1 cellular context compared by ENCODE assay signal in genomic region chr18:23194150-23194968, GRCh38.
TF ChIP-seq lines count a peak whose summit lies in the region.

No MANE protein-coding gene starts in this region.

TF ChIP-seq in WTC11, 78 proteins besides CTCF, POLR2A, EP300 and RAD21 (continued from another document):
- TF ChIP-seq E2F1 (CRISPR knock-in tag; IDR thresholded peaks at IDR 0.05), result no peak
- no peak for TF ChIP-seq HMGXB4 (CRISPR knock-in tag; IDR thresholded peaks at IDR 0.05)
- TF ChIP-seq, protein P1, sequence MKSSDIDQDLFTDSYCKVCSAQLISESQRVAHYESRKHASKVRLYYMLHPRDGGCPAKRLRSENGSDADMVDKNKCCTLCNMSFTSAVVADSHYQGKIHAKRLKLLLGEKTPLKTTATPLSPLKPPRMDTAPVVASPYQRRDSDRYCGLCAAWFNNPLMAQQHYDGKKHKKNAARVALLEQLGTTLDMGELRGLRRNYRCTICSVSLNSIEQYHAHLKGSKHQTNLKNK (CRISPR knock-in tag; IDR thresholded peaks at IDR 0.05), result no peak
- TF ChIP-seq GRHL2 (CRISPR knock-in tag; IDR thresholded peaks at IDR 0.05; ENCODE audit: insufficient replicate concordance, severe bottlenecking), result no peak
- no peak for TF ChIP-seq ZNF263 (CRISPR knock-in tag; IDR thresholded peaks at IDR 0.05; ENCODE audit: low read depth)
- TF ChIP-seq, protein P2, sequence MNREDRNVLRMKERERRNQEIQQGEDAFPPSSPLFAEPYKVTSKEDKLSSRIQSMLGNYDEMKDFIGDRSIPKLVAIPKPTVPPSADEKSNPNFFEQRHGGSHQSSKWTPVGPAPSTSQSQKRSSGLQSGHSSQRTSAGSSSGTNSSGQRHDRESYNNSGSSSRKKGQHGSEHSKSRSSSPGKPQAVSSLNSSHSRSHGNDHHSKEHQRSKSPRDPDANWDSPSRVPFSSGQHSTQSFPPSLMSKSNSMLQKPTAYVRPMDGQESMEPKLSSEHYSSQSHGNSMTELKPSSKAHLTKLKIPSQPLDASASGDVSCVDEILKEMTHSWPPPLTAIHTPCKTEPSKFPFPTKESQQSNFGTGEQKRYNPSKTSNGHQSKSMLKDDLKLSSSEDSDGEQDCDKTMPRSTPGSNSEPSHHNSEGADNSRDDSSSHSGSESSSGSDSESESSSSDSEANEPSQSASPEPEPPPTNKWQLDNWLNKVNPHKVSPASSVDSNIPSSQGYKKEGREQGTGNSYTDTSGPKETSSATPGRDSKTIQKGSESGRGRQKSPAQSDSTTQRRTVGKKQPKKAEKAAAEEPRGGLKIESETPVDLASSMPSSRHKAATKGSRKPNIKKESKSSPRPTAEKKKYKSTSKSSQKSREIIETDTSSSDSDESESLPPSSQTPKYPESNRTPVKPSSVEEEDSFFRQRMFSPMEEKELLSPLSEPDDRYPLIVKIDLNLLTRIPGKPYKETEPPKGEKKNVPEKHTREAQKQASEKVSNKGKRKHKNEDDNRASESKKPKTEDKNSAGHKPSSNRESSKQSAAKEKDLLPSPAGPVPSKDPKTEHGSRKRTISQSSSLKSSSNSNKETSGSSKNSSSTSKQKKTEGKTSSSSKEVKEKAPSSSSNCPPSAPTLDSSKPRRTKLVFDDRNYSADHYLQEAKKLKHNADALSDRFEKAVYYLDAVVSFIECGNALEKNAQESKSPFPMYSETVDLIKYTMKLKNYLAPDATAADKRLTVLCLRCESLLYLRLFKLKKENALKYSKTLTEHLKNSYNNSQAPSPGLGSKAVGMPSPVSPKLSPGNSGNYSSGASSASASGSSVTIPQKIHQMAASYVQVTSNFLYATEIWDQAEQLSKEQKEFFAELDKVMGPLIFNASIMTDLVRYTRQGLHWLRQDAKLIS (CRISPR knock-in tag; IDR thresholded peaks at IDR 0.05; ENCODE audit: borderline replicate concordance), result no peak
TF ChIP-seq in WTC11: peak in this region for 0.
